In the genomic region with DNA sequence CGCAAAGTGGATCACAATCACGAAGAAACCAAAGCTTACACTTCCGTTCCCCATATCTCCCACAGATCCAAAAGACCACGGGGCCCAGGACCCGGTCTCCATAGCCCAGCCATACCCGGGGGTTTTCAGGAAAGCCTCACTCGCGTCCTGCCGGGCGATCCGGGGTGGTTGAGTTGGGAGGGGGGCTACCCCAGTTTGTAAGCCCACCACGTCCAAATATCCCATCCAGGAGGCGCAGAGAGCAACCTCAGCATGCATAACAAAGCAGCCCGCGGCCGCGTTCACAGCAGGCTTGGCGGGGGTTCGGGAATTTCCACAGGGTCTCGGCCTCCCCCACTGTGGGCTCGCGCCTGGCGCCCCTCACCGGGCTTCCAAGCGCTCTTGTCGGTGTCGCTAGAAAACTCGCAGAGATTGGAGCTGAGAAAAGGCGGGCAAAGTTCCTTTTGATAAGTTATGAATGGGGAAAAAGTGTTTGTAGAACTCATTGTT, we compare ENCODE assay signal across 1 cellular context.
TF ChIP-seq lines count a peak whose summit lies in the region.

No MANE protein-coding gene starts in this region.

TF ChIP-seq in HepG2, 621 proteins besides CTCF, POLR2A, EP300 and RAD21 (continues in another document):
- no peak for TF ChIP-seq ZNF329 (CRISPR knock-in tag; IDR thresholded peaks at IDR 0.05; ENCODE audit: low read depth)
- TF ChIP-seq, protein P1, sequence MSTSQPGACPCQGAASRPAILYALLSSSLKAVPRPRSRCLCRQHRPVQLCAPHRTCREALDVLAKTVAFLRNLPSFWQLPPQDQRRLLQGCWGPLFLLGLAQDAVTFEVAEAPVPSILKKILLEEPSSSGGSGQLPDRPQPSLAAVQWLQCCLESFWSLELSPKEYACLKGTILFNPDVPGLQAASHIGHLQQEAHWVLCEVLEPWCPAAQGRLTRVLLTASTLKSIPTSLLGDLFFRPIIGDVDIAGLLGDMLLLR (CRISPR knock-in tag; IDR thresholded peaks at IDR 0.05): no peak
- no peak for TF ChIP-seq NPAS2 (CRISPR knock-in tag; IDR thresholded peaks at IDR 0.05; ENCODE audit: borderline replicate concordance)
- peak; percentile 4; the same call in 1 of the 2 replicates for TF ChIP-seq TAF1 (CRISPR knock-in tag; IDR thresholded peaks at IDR 0.05)
- TF ChIP-seq, protein P2, sequence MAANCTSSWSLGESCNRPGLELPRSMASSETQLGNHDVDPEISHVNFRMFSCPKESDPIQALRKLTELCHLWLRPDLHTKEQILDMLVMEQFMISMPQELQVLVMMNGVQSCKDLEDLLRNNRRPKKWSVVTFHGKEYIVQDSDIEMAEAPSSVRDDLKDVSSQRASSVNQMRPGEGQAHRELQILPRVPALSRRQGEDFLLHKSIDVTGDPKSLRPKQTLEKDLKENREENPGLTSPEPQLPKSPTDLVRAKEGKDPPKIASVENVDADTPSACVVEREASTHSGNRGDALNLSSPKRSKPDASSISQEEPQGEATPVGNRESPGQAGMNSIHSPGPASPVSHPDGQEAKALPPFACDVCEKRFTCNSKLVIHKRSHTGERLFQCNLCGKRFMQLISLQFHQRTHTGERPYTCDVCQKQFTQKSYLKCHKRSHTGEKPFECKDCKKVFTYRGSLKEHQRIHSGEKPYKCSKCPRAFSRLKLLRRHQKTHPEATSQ (CRISPR knock-in tag; IDR thresholded peaks at IDR 0.05; ENCODE audit: borderline replicate concordance): no peak
- TF ChIP-seq SETDB1 (CRISPR knock-in tag; IDR thresholded peaks at IDR 0.05; ENCODE audit: borderline replicate concordance): no peak
- TF ChIP-seq ATF7-NPFF (CRISPR knock-in tag; IDR thresholded peaks at IDR 0.05; ENCODE audit: low read depth): peak; percentile 11; the same call in 1 of the 2 replicates
- TF ChIP-seq ZNF549 (CRISPR knock-in tag; IDR thresholded peaks at IDR 0.05): 0 out of 2 replicates have a peak, but pooled peaks have one; percentile 59
- no peak for TF ChIP-seq ARID2 (CRISPR knock-in tag; IDR thresholded peaks at IDR 0.05; ENCODE audit: borderline replicate concordance)
- no peak for TF ChIP-seq ZNF737 (CRISPR knock-in tag; IDR thresholded peaks at IDR 0.05; ENCODE audit: borderline replicate concordance)
- TF ChIP-seq SMAD3 (CRISPR knock-in tag; IDR thresholded peaks at IDR 0.05): no peak
- TF ChIP-seq JDP2 (CRISPR knock-in tag; IDR thresholded peaks at IDR 0.05; ENCODE audit: borderline replicate concordance): no peak
- TF ChIP-seq, protein P3, sequence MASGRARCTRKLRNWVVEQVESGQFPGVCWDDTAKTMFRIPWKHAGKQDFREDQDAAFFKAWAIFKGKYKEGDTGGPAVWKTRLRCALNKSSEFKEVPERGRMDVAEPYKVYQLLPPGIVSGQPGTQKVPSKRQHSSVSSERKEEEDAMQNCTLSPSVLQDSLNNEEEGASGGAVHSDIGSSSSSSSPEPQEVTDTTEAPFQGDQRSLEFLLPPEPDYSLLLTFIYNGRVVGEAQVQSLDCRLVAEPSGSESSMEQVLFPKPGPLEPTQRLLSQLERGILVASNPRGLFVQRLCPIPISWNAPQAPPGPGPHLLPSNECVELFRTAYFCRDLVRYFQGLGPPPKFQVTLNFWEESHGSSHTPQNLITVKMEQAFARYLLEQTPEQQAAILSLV (CRISPR knock-in tag; IDR thresholded peaks at IDR 0.05; ENCODE audit: borderline replicate concordance): 0 out of 2 replicates have a peak, but pooled peaks have one; percentile 19
- TF ChIP-seq SMC3 (IDR thresholded peaks at IDR 0.05; ENCODE audit: low read length): no peak
- peak; percentile 22 for TF ChIP-seq ZNF781 (CRISPR knock-in tag; IDR thresholded peaks at IDR 0.05; ENCODE audit: borderline replicate concordance, not compliant biosample characterization)
- peak; percentile 17 for TF ChIP-seq RBM39 (IDR thresholded peaks at IDR 0.05; ENCODE audit: low read depth, low read length, poor library complexity, severe bottlenecking)
- 0 out of 2 replicates have a peak, but pooled peaks have one; percentile 7 for TF ChIP-seq SP4 (CRISPR knock-in tag; IDR thresholded peaks at IDR 0.05)
- TF ChIP-seq IRX3 (CRISPR knock-in tag; IDR thresholded peaks at IDR 0.05; ENCODE audit: borderline replicate concordance, low read depth): peak; percentile 52; the same call in 1 of the 2 replicates
- no peak for TF ChIP-seq HMGA1 (CRISPR knock-in tag; conservative IDR thresholded peaks at IDR 0.05)
- no peak for TF ChIP-seq HNRNPH1 (optimal IDR thresholded peaks at IDR 0.05; ENCODE audit: low read depth, low read length)
- no peak for TF ChIP-seq PPARG (CRISPR knock-in tag; conservative IDR thresholded peaks at IDR 0.05)
- 0 out of 2 replicates have a peak, but pooled peaks have one; percentile 24 for TF ChIP-seq ZNF607 (CRISPR knock-in tag; IDR thresholded peaks at IDR 0.05; ENCODE audit: borderline replicate concordance)
- TF ChIP-seq SMYD3 (CRISPR knock-in tag; IDR thresholded peaks at IDR 0.05): 0 out of 2 replicates have a peak, but pooled peaks have one; percentile 13
- TF ChIP-seq, protein P4, sequence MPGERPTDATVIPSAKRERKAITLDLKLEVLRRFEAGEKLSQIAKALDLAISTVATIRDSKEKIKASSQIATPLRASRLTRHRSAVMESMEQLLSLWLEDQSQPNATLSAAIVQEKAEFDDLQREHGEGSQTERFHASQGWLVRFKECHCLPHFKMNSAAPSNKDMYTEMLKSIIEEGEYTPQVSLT (CRISPR knock-in tag; IDR thresholded peaks at IDR 0.05; ENCODE audit: borderline replicate concordance, low read depth): 0 out of 2 replicates have a peak, but pooled peaks have one; percentile 9
- peak; percentile 10 for TF ChIP-seq SRSF1 (optimal IDR thresholded peaks at IDR 0.05; ENCODE audit: low read depth, low read length)
- no peak for TF ChIP-seq ZNF121 (CRISPR knock-in tag; IDR thresholded peaks at IDR 0.05)
- TF ChIP-seq ZNF557 (CRISPR knock-in tag; IDR thresholded peaks at IDR 0.05): 0 out of 2 replicates have a peak, but pooled peaks have one; percentile 32
- TF ChIP-seq NFYC (CRISPR knock-in tag; IDR thresholded peaks at IDR 0.05): no peak
- no peak for TF ChIP-seq REL (CRISPR knock-in tag; conservative IDR thresholded peaks at IDR 0.05)
- TF ChIP-seq, protein P5, sequence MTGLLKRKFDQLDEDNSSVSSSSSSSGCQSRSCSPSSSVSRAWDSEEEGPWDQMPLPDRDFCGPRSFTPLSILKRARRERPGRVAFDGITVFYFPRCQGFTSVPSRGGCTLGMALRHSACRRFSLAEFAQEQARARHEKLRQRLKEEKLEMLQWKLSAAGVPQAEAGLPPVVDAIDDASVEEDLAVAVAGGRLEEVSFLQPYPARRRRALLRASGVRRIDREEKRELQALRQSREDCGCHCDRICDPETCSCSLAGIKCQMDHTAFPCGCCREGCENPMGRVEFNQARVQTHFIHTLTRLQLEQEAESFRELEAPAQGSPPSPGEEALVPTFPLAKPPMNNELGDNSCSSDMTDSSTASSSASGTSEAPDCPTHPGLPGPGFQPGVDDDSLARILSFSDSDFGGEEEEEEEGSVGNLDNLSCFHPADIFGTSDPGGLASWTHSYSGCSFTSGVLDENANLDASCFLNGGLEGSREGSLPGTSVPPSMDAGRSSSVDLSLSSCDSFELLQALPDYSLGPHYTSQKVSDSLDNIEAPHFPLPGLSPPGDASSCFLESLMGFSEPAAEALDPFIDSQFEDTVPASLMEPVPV (CRISPR knock-in tag; IDR thresholded peaks at IDR 0.05): no peak
- TF ChIP-seq, protein P6, sequence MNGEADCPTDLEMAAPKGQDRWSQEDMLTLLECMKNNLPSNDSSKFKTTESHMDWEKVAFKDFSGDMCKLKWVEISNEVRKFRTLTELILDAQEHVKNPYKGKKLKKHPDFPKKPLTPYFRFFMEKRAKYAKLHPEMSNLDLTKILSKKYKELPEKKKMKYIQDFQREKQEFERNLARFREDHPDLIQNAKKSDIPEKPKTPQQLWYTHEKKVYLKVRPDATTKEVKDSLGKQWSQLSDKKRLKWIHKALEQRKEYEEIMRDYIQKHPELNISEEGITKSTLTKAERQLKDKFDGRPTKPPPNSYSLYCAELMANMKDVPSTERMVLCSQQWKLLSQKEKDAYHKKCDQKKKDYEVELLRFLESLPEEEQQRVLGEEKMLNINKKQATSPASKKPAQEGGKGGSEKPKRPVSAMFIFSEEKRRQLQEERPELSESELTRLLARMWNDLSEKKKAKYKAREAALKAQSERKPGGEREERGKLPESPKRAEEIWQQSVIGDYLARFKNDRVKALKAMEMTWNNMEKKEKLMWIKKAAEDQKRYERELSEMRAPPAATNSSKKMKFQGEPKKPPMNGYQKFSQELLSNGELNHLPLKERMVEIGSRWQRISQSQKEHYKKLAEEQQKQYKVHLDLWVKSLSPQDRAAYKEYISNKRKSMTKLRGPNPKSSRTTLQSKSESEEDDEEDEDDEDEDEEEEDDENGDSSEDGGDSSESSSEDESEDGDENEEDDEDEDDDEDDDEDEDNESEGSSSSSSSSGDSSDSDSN (CRISPR knock-in tag; IDR thresholded peaks at IDR 0.05): no peak
- TF ChIP-seq ISX (CRISPR knock-in tag; conservative IDR thresholded peaks at IDR 0.05): no peak
- TF ChIP-seq ZNF589 (CRISPR knock-in tag; conservative IDR thresholded peaks at IDR 0.05): no peak
- TF ChIP-seq AGO1 (IDR thresholded peaks at IDR 0.05; ENCODE audit: low read depth, low read length, poor library complexity, severe bottlenecking): no peak
- no peak for TF ChIP-seq PHB2 (IDR thresholded peaks at IDR 0.05; ENCODE audit: partially characterized antibody)
- TF ChIP-seq HHEX (CRISPR knock-in tag; IDR thresholded peaks at IDR 0.05): no peak
- TF ChIP-seq, protein P7, sequence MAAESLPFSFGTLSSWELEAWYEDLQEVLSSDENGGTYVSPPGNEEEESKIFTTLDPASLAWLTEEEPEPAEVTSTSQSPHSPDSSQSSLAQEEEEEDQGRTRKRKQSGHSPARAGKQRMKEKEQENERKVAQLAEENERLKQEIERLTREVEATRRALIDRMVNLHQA (CRISPR knock-in tag; IDR thresholded peaks at IDR 0.05): no peak
- 0 out of 2 replicates have a peak, but pooled peaks have one; percentile 21 for TF ChIP-seq NKX3-1 (CRISPR knock-in tag; IDR thresholded peaks at IDR 0.05)
- peak; percentile 75; the same call in 1 of the 2 replicates for TF ChIP-seq ZNF878 (CRISPR knock-in tag; IDR thresholded peaks at IDR 0.05)
- TF ChIP-seq ZNF501 (CRISPR knock-in tag; IDR thresholded peaks at IDR 0.05): peak; percentile 61
- TF ChIP-seq, protein P8, sequence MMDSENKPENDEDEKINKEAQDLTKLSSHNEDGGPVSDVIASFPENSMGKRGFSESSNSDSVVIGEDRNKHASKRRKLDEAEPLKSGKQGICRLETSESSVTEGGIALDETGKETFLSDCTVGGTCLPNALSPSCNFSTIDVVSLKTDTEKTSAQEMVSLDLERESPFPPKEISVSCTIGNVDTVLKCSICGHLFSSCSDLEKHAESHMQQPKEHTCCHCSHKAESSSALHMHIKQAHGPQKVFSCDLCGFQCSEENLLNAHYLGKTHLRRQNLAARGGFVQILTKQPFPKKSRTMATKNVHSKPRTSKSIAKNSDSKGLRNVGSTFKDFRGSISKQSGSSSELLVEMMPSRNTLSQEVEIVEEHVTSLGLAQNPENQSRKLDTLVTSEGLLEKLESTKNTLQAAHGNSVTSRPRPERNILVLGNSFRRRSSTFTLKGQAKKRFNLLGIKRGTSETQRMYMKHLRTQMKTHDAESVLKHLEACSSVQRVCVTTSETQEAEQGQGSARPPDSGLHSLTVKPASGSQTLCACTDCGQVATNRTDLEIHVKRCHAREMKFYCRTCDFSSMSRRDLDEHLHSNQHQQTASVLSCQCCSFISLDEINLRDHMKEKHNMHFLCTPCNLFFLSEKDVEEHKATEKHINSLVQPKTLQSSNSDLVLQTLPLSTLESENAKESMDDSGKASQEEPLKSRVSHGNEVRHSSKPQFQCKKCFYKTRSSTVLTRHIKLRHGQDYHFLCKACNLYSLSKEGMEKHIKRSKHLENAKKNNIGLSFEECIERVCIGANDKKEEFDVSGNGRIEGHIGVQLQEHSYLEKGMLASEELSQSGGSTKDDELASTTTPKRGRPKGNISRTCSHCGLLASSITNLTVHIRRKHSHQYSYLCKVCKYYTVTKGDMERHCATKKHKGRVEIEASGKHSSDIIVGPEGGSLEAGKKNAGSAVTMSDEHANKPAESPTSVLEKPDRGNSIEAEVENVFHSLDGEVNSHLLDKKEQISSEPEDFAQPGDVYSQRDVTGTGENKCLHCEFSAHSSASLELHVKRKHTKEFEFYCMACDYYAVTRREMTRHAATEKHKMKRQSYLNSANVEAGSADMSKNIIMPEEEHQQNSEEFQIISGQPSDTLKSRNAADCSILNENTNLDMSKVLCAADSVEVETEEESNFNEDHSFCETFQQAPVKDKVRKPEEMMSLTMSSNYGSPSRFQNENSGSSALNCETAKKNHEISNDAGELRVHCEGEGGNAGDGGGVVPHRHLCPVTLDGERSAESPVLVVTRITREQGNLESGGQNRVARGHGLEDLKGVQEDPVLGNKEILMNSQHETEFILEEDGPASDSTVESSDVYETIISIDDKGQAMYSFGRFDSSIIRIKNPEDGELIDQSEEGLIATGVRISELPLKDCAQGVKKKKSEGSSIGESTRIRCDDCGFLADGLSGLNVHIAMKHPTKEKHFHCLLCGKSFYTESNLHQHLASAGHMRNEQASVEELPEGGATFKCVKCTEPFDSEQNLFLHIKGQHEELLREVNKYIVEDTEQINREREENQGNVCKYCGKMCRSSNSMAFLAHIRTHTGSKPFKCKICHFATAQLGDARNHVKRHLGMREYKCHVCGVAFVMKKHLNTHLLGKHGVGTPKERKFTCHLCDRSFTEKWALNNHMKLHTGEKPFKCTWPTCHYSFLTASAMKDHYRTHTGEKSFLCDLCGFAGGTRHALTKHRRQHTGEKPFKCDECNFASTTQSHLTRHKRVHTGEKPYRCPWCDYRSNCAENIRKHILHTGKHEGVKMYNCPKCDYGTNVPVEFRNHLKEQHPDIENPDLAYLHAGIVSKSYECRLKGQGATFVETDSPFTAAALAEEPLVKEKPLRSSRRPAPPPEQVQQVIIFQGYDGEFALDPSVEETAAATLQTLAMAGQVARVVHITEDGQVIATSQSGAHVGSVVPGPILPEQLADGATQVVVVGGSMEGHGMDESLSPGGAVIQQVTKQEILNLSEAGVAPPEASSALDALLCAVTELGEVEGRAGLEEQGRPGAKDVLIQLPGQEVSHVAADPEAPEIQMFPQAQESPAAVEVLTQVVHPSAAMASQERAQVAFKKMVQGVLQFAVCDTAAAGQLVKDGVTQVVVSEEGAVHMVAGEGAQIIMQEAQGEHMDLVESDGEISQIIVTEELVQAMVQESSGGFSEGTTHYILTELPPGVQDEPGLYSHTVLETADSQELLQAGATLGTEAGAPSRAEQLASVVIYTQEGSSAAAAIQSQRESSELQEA (CRISPR knock-in tag; IDR thresholded peaks at IDR 0.05; ENCODE audit: not compliant biosample characterization): peak; percentile 24
- peak; percentile 13; the same call in 1 of the 2 replicates for TF ChIP-seq DR1 (CRISPR knock-in tag; IDR thresholded peaks at IDR 0.05)
- TF ChIP-seq, protein P9, sequence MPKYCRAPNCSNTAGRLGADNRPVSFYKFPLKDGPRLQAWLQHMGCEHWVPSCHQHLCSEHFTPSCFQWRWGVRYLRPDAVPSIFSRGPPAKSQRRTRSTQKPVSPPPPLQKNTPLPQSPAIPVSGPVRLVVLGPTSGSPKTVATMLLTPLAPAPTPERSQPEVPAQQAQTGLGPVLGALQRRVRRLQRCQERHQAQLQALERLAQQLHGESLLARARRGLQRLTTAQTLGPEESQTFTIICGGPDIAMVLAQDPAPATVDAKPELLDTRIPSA (CRISPR knock-in tag; IDR thresholded peaks at IDR 0.05; ENCODE audit: borderline replicate concordance): no peak
- no peak for TF ChIP-seq ZMYM2 (CRISPR knock-in tag; IDR thresholded peaks at IDR 0.05)
- peak; percentile 64 for TF ChIP-seq ASH2L (IDR thresholded peaks at IDR 0.05; ENCODE audit: insufficient read length, low read depth, low read length)
- TF ChIP-seq MYC (CRISPR knock-in tag; IDR thresholded peaks at IDR 0.05; ENCODE audit: borderline replicate concordance): no peak
- TF ChIP-seq ZNF558 (CRISPR knock-in tag; IDR thresholded peaks at IDR 0.05; ENCODE audit: borderline replicate concordance): no peak
- no peak for TF ChIP-seq ZNF614 (CRISPR knock-in tag; IDR thresholded peaks at IDR 0.05; ENCODE audit: borderline replicate concordance)
